In genomic region chr21:16081304-16081703, GRCh38 we compare ENCODE assay signal across 20 cellular contexts.
"Had no signal": no experiment of that assay in that cellular context is flagged by ENCODE, and none has a peak within 500 bp of the region (broad histone marks: within the 10 kb centered on the region; RNA-seq: fewer than 3 reads in every experiment).

No MANE protein-coding gene starts in this region.

- H3K27ac ChIP-seq: gastroesophageal sphincter, pancreas, upper lobe of right lung had no signal

- H3K27ac Mint-ChIP-seq: activated naive CD4-positive, alpha-beta T cell treated with anti-CD3 and anti-CD28 coated beads, Interleukin-2, amount 50 U/mL, for 72 hours; activated T-helper 1 cell treated with anti-CD3 and anti-CD28 coated beads, Interleukin-12 subunit alpha, Interleukin-12 subunit beta, Interleukin-2, Interleukin-4 antibody, amounts not matched to agents 30 ng/mL and 10 ng/mL and 1 ng/mL, durations not matched to agents 14 hours and 24 hours and 36 hours; immature natural killer cell; memory B cell; naive thymus-derived CD4-positive, alpha-beta T cell; stimulated activated memory B cell treated with anti-CD40 and anti-IgM and Interleukin-4, amounts not matched to agents 10 μg/mL and 1 μg/mL and 100 μg/mL, for 72 hours had no signal

- H3K36me3 Mint-ChIP-seq: activated naive CD4-positive, alpha-beta T cell treated with anti-CD3 and anti-CD28 coated beads, Interleukin-2, amount 50 U/mL, for 72 hours; immature natural killer cell; memory B cell; naive thymus-derived CD4-positive, alpha-beta T cell; stimulated activated memory B cell treated with anti-CD40 and anti-IgM and Interleukin-4, amounts not matched to agents 10 μg/mL and 1 μg/mL and 100 μg/mL, for 72 hours had no signal

- DNase-seq: activated CD4-positive, alpha-beta T cell treated with anti-CD3 and anti-CD28 coated beads, Interleukin-2, amount 50 U/mL, for 4 hours; activated gamma-delta T cell treated with Interleukin-2 at 50 U/mL for 16 hours; adrenal gland; central memory CD4-positive, alpha-beta T cell; effector CD4-positive, alpha-beta T cell; immature natural killer cell; kidney glomerular epithelial cell; left ventricle myocardium superior; naive thymus-derived CD4-positive, alpha-beta T cell; pancreas; stimulated activated CD4-positive, alpha-beta T cell treated with anti-CD3 and anti-CD28 coated beads, Interleukin-4, amount 100 ng/mL, for 1 hour; SW 1271; T-helper 2 cell; upper lobe of right lung had no signal

- H3K9me3 ChIP-seq: adrenal gland, gastroesophageal sphincter, pancreas, upper lobe of right lung had no signal

- H3K27me3 Mint-ChIP-seq: memory B cell; naive thymus-derived CD4-positive, alpha-beta T cell; stimulated activated memory B cell treated with anti-CD40 and anti-IgM and Interleukin-4, amounts not matched to agents 10 μg/mL and 1 μg/mL and 100 μg/mL, for 72 hours had no signal

- H3K4me1 Mint-ChIP-seq: immature natural killer cell; memory B cell; naive thymus-derived CD4-positive, alpha-beta T cell; stimulated activated memory B cell treated with anti-CD40 and anti-IgM and Interleukin-4, amounts not matched to agents 10 μg/mL and 1 μg/mL and 100 μg/mL, for 72 hours had no signal

- H3K9me3 Mint-ChIP-seq: activated naive CD4-positive, alpha-beta T cell treated with anti-CD3 and anti-CD28 coated beads, Interleukin-2, amount 50 U/mL, for 72 hours; activated T-helper 1 cell treated with anti-CD3 and anti-CD28 coated beads, Interleukin-12 subunit alpha, Interleukin-12 subunit beta, Interleukin-2, Interleukin-4 antibody, amounts not matched to agents 30 ng/mL and 10 ng/mL and 1 ng/mL, durations not matched to agents 14 hours and 24 hours and 36 hours; naive thymus-derived CD4-positive, alpha-beta T cell; stimulated activated memory B cell treated with anti-CD40 and anti-IgM and Interleukin-4, amounts not matched to agents 10 μg/mL and 1 μg/mL and 100 μg/mL, for 72 hours had no signal

- H3K36me3 ChIP-seq: adrenal gland, gastroesophageal sphincter, pancreas, upper lobe of right lung had no signal

- H3K4me3 ChIP-seq: gastroesophageal sphincter, pancreas, smooth muscle cell, upper lobe of right lung had no signal

- H3K4me2 ChIP-seq: smooth muscle cell had no signal

- H3K4me1 ChIP-seq: adrenal gland, gastroesophageal sphincter, pancreas, upper lobe of right lung had no signal

- H3K27me3 ChIP-seq: adrenal gland, gastroesophageal sphincter, pancreas, upper lobe of right lung had no signal

- H3K4me3 Mint-ChIP-seq: activated T-helper 1 cell treated with anti-CD3 and anti-CD28 coated beads, Interleukin-12 subunit alpha, Interleukin-12 subunit beta, Interleukin-2, Interleukin-4 antibody, amounts not matched to agents 30 ng/mL and 10 ng/mL and 1 ng/mL, durations not matched to agents 14 hours and 24 hours and 36 hours; immature natural killer cell; memory B cell; naive thymus-derived CD4-positive, alpha-beta T cell; stimulated activated memory B cell treated with anti-CD40 and anti-IgM and Interleukin-4, amounts not matched to agents 10 μg/mL and 1 μg/mL and 100 μg/mL, for 72 hours had no signal
